Comparison of ENCODE assay signal across 1 cellular context in the genomic region with DNA sequence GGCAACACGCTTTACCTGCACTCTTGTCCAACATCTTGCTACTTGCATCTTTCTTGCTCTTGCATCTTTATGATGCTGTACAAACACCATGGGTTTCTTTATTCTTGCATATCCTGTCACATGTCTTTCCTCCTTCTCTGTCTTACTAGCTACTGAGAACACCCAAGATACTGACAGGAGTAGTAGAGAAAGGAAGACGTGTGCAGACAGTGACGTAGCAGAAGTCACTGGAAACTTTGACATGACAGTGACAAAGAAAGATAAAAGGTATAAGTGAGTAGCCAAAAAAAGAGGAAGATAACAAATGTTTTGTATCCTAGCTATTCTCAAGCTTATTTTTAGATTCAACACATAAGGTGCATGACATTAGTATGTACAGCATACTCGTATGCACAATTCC.
TF ChIP-seq lines count a peak whose summit lies in the region.

No MANE protein-coding gene starts in this region.

TF ChIP-seq in HepG2, 621 proteins besides CTCF, POLR2A, EP300 and RAD21 (continued from another document):
- TF ChIP-seq, protein P1, sequence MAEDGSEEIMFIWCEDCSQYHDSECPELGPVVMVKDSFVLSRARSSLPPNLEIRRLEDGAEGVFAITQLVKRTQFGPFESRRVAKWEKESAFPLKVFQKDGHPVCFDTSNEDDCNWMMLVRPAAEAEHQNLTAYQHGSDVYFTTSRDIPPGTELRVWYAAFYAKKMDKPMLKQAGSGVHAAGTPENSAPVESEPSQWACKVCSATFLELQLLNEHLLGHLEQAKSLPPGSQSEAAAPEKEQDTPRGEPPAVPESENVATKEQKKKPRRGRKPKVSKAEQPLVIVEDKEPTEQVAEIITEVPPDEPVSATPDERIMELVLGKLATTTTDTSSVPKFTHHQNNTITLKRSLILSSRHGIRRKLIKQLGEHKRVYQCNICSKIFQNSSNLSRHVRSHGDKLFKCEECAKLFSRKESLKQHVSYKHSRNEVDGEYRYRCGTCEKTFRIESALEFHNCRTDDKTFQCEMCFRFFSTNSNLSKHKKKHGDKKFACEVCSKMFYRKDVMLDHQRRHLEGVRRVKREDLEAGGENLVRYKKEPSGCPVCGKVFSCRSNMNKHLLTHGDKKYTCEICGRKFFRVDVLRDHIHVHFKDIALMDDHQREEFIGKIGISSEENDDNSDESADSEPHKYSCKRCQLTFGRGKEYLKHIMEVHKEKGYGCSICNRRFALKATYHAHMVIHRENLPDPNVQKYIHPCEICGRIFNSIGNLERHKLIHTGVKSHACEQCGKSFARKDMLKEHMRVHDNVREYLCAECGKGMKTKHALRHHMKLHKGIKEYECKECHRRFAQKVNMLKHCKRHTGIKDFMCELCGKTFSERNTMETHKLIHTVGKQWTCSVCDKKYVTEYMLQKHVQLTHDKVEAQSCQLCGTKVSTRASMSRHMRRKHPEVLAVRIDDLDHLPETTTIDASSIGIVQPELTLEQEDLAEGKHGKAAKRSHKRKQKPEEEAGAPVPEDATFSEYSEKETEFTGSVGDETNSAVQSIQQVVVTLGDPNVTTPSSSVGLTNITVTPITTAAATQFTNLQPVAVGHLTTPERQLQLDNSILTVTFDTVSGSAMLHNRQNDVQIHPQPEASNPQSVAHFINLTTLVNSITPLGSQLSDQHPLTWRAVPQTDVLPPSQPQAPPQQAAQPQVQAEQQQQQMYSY (CRISPR knock-in tag; IDR thresholded peaks at IDR 0.05) = no peak
TF ChIP-seq in HepG2: peak in this region for 1.
